In the genomic region with DNA sequence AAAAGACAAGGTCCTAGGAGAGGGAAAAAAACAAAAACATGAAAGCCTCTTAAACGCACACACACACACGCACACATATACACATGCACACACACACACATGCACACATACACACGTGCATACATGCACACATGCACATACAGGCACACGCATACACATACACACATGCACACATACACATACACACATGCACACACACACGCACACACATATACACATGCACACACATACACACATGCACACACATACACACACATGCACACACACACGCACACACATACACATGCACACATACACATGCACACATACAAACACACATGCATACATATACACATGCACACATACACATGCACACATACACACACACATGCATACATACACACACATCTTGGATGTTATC, we compare ENCODE assay signal across 19 cellular contexts.
DNase-seq lines count a peak whose midpoint lies in the region; ATAC-seq, FAIRE-seq and TF ChIP-seq lines count a peak whose summit lies in the region.
"Had no signal": no experiment of that assay in that cellular context is flagged by ENCODE, and none has a peak within 500 bp of the region (broad histone marks: within the 10 kb centered on the region; RNA-seq: fewer than 3 reads in every experiment).

No MANE protein-coding gene starts in this region.

- no peak overlapping the region for H4K12ac ChIP-seq in trophoblast cell (ENCODE audit: low read depth, low read length)

- H3K4me1 ChIP-seq in HEK293 (ENCODE audit: control insufficient read depth, insufficient read depth, low read length) (no peaks in the 10 kb centered on the region), K562 (replicated peaks in 1 of 2; ENCODE audit: control insufficient read depth in 2 of 2, insufficient read depth in 2 of 2, low read length in 2 of 2) (peaks cover 20 to 25% of the 10 kb centered on the region in 2 experiments; a peak in 4 of 5 replicates), trophoblast cell (ENCODE audit: control insufficient read depth in 1 of 2, insufficient read depth in 2 of 2, low read length in 2 of 2) (no peaks in the 10 kb centered on the region), BE2C (peaks cover 3% of the 10 kb centered on the region; the same call in 1 of the 2 replicates)
- H3K4me1 ChIP-seq: HAP-1 had no signal

- ATAC-seq in K562 = no peak
- ATAC-seq: CD8-positive, alpha-beta T cell; GM23338 had no signal

- H3K36me3 ChIP-seq in HEK293 (ENCODE audit: control insufficient read depth in 2 of 2, insufficient read depth in 1 of 2, low read length in 2 of 2) (no peaks in the 10 kb centered on the region), K562 (ENCODE audit: control insufficient read depth, insufficient read depth, low read length) (no peaks in the 10 kb centered on the region), trophoblast cell (ENCODE audit: control insufficient read depth in 1 of 2, insufficient read depth in 2 of 2, low read length in 2 of 2) (no peaks in the 10 kb centered on the region), BE2C (no peaks in the 10 kb centered on the region)
- H3K36me3 ChIP-seq: BLaER1 treated with 17β-estradiol and CSF1 and Interleukin-3, amounts not matched to agents 10 nM and 100 nM; HAP-1 had no signal

- H3K23ac ChIP-seq in trophoblast cell (ENCODE audit: low read length) = peak overlapping the region; percentile 1

- no peak overlapping the region for H3K4ac ChIP-seq in trophoblast cell (ENCODE audit: low read depth, low read length)

- no TSS peak for BruUV-seq in K562 (replicated peaks; lab: Mats Ljungman, UMichigan)

- H3K4me2 ChIP-seq in K562 (ENCODE audit: insufficient read depth, low read length) (peak overlapping the region; percentile 36; the same call in 1 of the 2 replicates), trophoblast cell (ENCODE audit: low read length) (no peak overlapping the region)
- H3K4me2 ChIP-seq: BLaER1 treated with 17β-estradiol and CSF1 and Interleukin-3, amounts not matched to agents 10 nM and 100 nM; GM23338; KMS-11 had no signal

- H4K91ac ChIP-seq in trophoblast cell (ENCODE audit: low read depth, low read length) = no peak overlapping the region

- H3K79me2 ChIP-seq in K562 (ENCODE audit: control insufficient read depth, insufficient read depth, low read length) = no peaks in the 10 kb centered on the region
- H3K79me2 ChIP-seq in trophoblast cell (ENCODE audit: control insufficient read depth, insufficient read depth, low read length, poor library complexity) = no peaks in the 10 kb centered on the region

- intact Hi-C loops in K562 (cut with micrococcal nuclease) = no loop called here

- in situ Hi-C loops in K562 (cut with MboI) = no loop called here

- no peak overlapping the region for H2BK12ac ChIP-seq in trophoblast cell (ENCODE audit: low read length)

- H4K20me1 ChIP-seq in K562 (replicated peaks; ENCODE audit: control insufficient read depth, insufficient read depth, low read length) = no peaks in the 10 kb centered on the region
- H4K20me1 ChIP-seq: BLaER1 treated with 17β-estradiol and CSF1 and Interleukin-3, amounts not matched to agents 10 nM and 100 nM had no signal

- H3K27me3 ChIP-seq in K562 (ENCODE audit: control insufficient read depth in 2 of 2, insufficient read depth in 2 of 2, low read length in 2 of 2) = no peaks in the 10 kb centered on the region
- no peaks in the 10 kb centered on the region for H3K27me3 ChIP-seq in trophoblast cell (ENCODE audit: insufficient read depth, low read length)
- no peaks in the 10 kb centered on the region for H3K27me3 ChIP-seq in BE2C
- H3K27me3 ChIP-seq: BLaER1 treated with 17β-estradiol and CSF1 and Interleukin-3, amounts not matched to agents 10 nM and 100 nM had no signal

- TF ChIP-seq CTCF in HEK293 (tag by site-specific recombination; IDR thresholded peaks at IDR 0.05) = no peak
- TF ChIP-seq CTCF in K562 (IDR thresholded peaks at IDR 0.05 in 2 of 3, conservative IDR thresholded peaks at IDR 0.05 in 1 of 3; ENCODE audit: insufficient read depth in 2 of 3, low read depth in 1 of 3, low read length in 3 of 3) = no peak
- TF ChIP-seq CTCF in BE2C (IDR thresholded peaks at IDR 0.05; ENCODE audit: low read depth, low read length) = no peak

- H2AFZ ChIP-seq in K562 (ENCODE audit: low read depth, low read length) (0 out of 2 replicates have a peak overlapping the region, but pooled peaks have one; percentile 70), trophoblast cell (ENCODE audit: insufficient read depth, low read length, poor library complexity) (no peak overlapping the region)
- H2AFZ ChIP-seq: GM23338 had no signal

- peak; percentile 57 for FAIRE-seq in GM12891 (lab: Jason Lieb, UNC)
- FAIRE-seq in K562 (lab: Jason Lieb, UNC) = peak; percentile 54
- FAIRE-seq: GM12892 had no signal

- no peaks in the 10 kb centered on the region for H3K9me1 ChIP-seq in K562 (ENCODE audit: control insufficient read depth, insufficient read depth, low read length)

- H2AK5ac ChIP-seq in trophoblast cell (ENCODE audit: low read length) = no peak overlapping the region

- H2BK120ac ChIP-seq in trophoblast cell (ENCODE audit: insufficient read depth, low read length, poor library complexity) = no peak overlapping the region

- H2BK5ac ChIP-seq in trophoblast cell (ENCODE audit: low read depth, low read length, poor library complexity) = no peak overlapping the region

- H3K27ac ChIP-seq in HEK293 (ENCODE audit: extremely low read depth, low read depth, low read length) = no peak overlapping the region
- H3K27ac ChIP-seq in K562 (ENCODE audit: extremely low read depth, low read depth, low read length) = peak overlapping the region; percentile 84; the same call in 2 of the 3 replicates
- H3K27ac ChIP-seq in trophoblast cell (ENCODE audit: low read depth, low read length) = no peak overlapping the region
- H3K27ac ChIP-seq: BLaER1 treated with 17β-estradiol and CSF1 and Interleukin-3, amounts not matched to agents 10 nM and 100 nM; HL-60; KMS-11 had no signal

- H3K79me1 ChIP-seq in trophoblast cell (ENCODE audit: low read length) = no peaks in the 10 kb centered on the region

- no peak for TF ChIP-seq POLR2A in GM12891 (IDR thresholded peaks at IDR 0.05; ENCODE audit: low read depth, low read length)
- no peak for TF ChIP-seq POLR2A in K562 (conservative IDR thresholded peaks at IDR 0.05)

- no peak overlapping the region for H3K18ac ChIP-seq in trophoblast cell (ENCODE audit: low read length)

- no peak overlapping the region; a peak in 1 of 4 replicates for H3K9ac ChIP-seq in K562 (ENCODE audit: insufficient read depth in 1 of 2, low read depth in 2 of 2, low read length in 2 of 2)
- no peak overlapping the region for H3K9ac ChIP-seq in trophoblast cell (ENCODE audit: low read length)
- H3K9ac ChIP-seq: BLaER1 treated with 17β-estradiol and CSF1 and Interleukin-3, amounts not matched to agents 10 nM and 100 nM; KMS-11 had no signal

- H3K4me3 ChIP-seq in HEK293 (ENCODE audit: low read depth, low read length) (no peak overlapping the region), K562 (no peak overlapping the region), trophoblast cell (ENCODE audit: low read depth, low read length) (peak overlapping the region; percentile 38), BE2C (ENCODE audit: low read depth, low read length) (no peak overlapping the region)
- H3K4me3 ChIP-seq: BLaER1 treated with 17β-estradiol and CSF1 and Interleukin-3, amounts not matched to agents 10 nM and 100 nM; GM23338; HAP-1 had no signal

- TF ChIP-seq EP300 in K562 (IDR thresholded peaks at IDR 0.05; ENCODE audit: low read length) = no peak

- POLR2A ChIA-PET in HEK293 (lab: Yijun Ruan, JAX) (no interaction called here), K562 (lab: Yijun Ruan, JAX) (no interaction called here)

- no peak overlapping the region for H3K14ac ChIP-seq in trophoblast cell (ENCODE audit: low read length)

- no peak overlapping the region for H4K8ac ChIP-seq in trophoblast cell (ENCODE audit: low read depth, low read length)

- no peak for DNase-seq in GM12891 (ENCODE audit: insufficient read length, low spot score)
- DNase-seq in K562 (ENCODE audit: extremely low read depth in 1 of 4, low spot score in 3 of 4) = no peak
- DNase-seq in trophoblast cell = no peak
- no peak for DNase-seq in BE2C
- no peak for DNase-seq in DMS 273 treated with DMSO at 0.1 percent for 48 hours (lab: John Stamatoyannopoulos, UW)
- no peak for DNase-seq in germinal center (ENCODE audit: low spot score)
- DNase-seq: 8988T; Calu3; CD8-positive, alpha-beta T cell; DMS53; DND-41; EL had no signal

- no peak for TF ChIP-seq RAD21 in K562 (CRISPR knock-in tag; conservative IDR thresholded peaks at IDR 0.05 in 1 of 2, IDR thresholded peaks at IDR 0.05 in 1 of 2)

- no peaks in the 10 kb centered on the region for H3K9me3 ChIP-seq in HEK293 (ENCODE audit: control insufficient read depth, insufficient read depth, low read depth, low read length)
- peaks cover 4% of the 10 kb centered on the region for H3K9me3 ChIP-seq in K562 (replicated peaks; ENCODE audit: control insufficient read depth, insufficient read depth, low read depth, low read length)
- H3K9me3 ChIP-seq in trophoblast cell (ENCODE audit: insufficient read depth, low read depth, low read length) = peaks cover 1% of the 10 kb centered on the region
- no peaks in the 10 kb centered on the region for H3K9me3 ChIP-seq in BE2C
- H3K9me3 ChIP-seq: BLaER1 treated with 17β-estradiol and CSF1 and Interleukin-3, amounts not matched to agents 10 nM and 100 nM; HAP-1 had no signal

- CTCF ChIA-PET in HEK293 (lab: Yijun Ruan, JAX) (no interaction called here), K562 (lab: Yijun Ruan, JAX; ENCODE audit: low intra/inter-chr PET ratio) (no interaction called here)

- WGBS in K562 (ENCODE audit: insufficient coverage, low coverage, missing lambda C conversion rate) = 89% methylated on average over 2 of the region's 6 CpGs
- WGBS in trophoblast cell (ENCODE audit: extremely low coverage, insufficient coverage, insufficient read length) = no CpG with 5 or more reads among the region's 6 CpGs

TF ChIP-seq in GM12891, 5 proteins besides CTCF, POLR2A, EP300 and RAD21 (continues in another document):
- TF ChIP-seq POU2F2 (IDR thresholded peaks at IDR 0.05; ENCODE audit: low read depth, low read length) (no peak), TAF1 (IDR thresholded peaks at IDR 0.05; ENCODE audit: low read depth, low read length) (no peak), PAX5 (IDR thresholded peaks at IDR 0.05; ENCODE audit: insufficient read depth, low read length, severe bottlenecking) (no peak), SPI1 (IDR thresholded peaks at IDR 0.05; ENCODE audit: low read depth, low read length) (no peak)

TF ChIP-seq in HEK293, 187 proteins besides CTCF, POLR2A, EP300 and RAD21 (continues in another document):
- TF ChIP-seq ZNF776 (tag by site-specific recombination; IDR thresholded peaks at IDR 0.05; ENCODE audit: borderline replicate concordance) (no peak), ZNF514 (tag by site-specific recombination; IDR thresholded peaks at IDR 0.05) (no peak)
